1 cellular context compared by ENCODE assay signal in the genomic region with DNA sequence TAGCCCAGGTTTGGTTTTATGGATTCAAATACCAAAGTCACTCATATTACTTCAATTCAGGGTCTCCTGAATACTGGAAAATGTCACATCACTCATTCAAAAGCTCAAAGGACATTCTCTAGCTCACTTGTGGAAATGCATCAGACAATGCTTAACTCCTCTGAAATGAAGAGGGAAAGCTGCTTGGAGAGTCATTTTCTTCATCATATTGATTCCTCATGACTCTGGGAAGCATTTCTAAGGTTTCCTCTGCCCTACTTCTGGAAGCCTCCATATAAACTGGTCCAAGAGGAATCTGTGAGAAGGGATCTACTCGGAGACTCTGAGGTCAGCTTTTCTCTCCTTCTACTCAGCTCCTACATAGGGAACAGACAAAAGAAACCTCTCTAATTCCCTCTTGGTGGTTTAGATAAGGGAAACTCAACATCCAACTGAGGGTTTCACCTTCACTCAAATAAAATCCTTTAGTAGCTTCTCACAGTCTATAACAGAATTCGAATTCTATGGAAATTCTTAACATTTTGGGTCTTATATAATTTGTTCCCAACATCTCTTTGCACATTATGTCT.
A peak's percentile ranks its signal among the peaks of the same experiment; 100 is the strongest.
TF ChIP-seq lines count a peak whose summit lies in the region.

No MANE protein-coding gene starts in this region.

TF ChIP-seq in K562, 482 proteins besides CTCF, POLR2A, EP300 and RAD21:
- TF ChIP-seq THRAP3 (IDR thresholded peaks at IDR 0.05; ENCODE audit: borderline replicate concordance): no peak
- no peak for TF ChIP-seq SMARCB1 (IDR thresholded peaks at IDR 0.05; ENCODE audit: insufficient read length, low read depth)
- TF ChIP-seq HMG20A (CRISPR knock-in tag; conservative IDR thresholded peaks at IDR 0.05): peak; percentile 69; the same call in 1 of the 2 replicates
- peak; percentile 32 for TF ChIP-seq RBBP5 (IDR thresholded peaks at IDR 0.05; ENCODE audit: borderline replicate concordance, insufficient read depth, low read length, poor library complexity, severe bottlenecking)
- TF ChIP-seq, protein P1, sequence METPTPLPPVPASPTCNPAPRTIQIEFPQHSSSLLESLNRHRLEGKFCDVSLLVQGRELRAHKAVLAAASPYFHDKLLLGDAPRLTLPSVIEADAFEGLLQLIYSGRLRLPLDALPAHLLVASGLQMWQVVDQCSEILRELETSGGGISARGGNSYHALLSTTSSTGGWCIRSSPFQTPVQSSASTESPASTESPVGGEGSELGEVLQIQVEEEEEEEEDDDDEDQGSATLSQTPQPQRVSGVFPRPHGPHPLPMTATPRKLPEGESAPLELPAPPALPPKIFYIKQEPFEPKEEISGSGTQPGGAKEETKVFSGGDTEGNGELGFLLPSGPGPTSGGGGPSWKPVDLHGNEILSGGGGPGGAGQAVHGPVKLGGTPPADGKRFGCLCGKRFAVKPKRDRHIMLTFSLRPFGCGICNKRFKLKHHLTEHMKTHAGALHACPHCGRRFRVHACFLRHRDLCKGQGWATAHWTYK (CRISPR knock-in tag; IDR thresholded peaks at IDR 0.05): peak; percentile 23; the same call in 1 of the 2 replicates
- TF ChIP-seq, protein P2, sequence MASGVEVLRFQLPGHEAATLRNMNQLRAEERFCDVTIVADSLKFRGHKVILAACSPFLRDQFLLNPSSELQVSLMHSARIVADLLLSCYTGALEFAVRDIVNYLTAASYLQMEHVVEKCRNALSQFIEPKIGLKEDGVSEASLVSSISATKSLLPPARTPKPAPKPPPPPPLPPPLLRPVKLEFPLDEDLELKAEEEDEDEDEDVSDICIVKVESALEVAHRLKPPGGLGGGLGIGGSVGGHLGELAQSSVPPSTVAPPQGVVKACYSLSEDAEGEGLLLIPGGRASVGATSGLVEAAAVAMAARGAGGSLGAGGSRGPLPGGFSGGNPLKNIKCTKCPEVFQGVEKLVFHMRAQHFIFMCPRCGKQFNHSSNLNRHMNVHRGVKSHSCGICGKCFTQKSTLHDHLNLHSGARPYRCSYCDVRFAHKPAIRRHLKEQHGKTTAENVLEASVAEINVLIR (CRISPR knock-in tag; IDR thresholded peaks at IDR 0.05): no peak
- peak; percentile 98 for TF ChIP-seq ZNF766 (CRISPR knock-in tag; conservative IDR thresholded peaks at IDR 0.05)
- 0 out of 2 replicates have a peak, but pooled peaks have one; percentile 34 for TF ChIP-seq ZNF23 (CRISPR knock-in tag; IDR thresholded peaks at IDR 0.05)
- TF ChIP-seq JUND (IDR thresholded peaks at IDR 0.05; ENCODE audit: borderline replicate concordance, low read depth, low read length): no peak
- peak; percentile 9; the same call in 1 of the 3 replicates for TF ChIP-seq JUND (tag; IDR thresholded peaks at IDR 0.05; ENCODE audit: borderline replicate concordance, low read depth, low read length)
- 0 out of 2 replicates have a peak, but pooled peaks have one; percentile 29 for TF ChIP-seq GATAD2B (IDR thresholded peaks at IDR 0.05; ENCODE audit: borderline replicate concordance)
- TF ChIP-seq, protein P3, sequence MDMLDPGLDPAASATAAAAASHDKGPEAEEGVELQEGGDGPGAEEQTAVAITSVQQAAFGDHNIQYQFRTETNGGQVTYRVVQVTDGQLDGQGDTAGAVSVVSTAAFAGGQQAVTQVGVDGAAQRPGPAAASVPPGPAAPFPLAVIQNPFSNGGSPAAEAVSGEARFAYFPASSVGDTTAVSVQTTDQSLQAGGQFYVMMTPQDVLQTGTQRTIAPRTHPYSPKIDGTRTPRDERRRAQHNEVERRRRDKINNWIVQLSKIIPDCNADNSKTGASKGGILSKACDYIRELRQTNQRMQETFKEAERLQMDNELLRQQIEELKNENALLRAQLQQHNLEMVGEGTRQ (CRISPR knock-in tag; IDR thresholded peaks at IDR 0.05): no peak
- 0 out of 2 replicates have a peak, but pooled peaks have one; percentile 63 for TF ChIP-seq ZNF586 (CRISPR knock-in tag; conservative IDR thresholded peaks at IDR 0.05)
- no peak for TF ChIP-seq TAF1 (IDR thresholded peaks at IDR 0.05; ENCODE audit: control insufficient read depth, extremely low read depth, insufficient read depth, low read length, severe bottlenecking)
- no peak for TF ChIP-seq POLR3A (IDR thresholded peaks at IDR 0.05; ENCODE audit: borderline replicate concordance, extremely low read depth, insufficient read depth, insufficient read length)
- 0 out of 2 replicates have a peak, but pooled peaks have one; percentile 43 for TF ChIP-seq KAT7 (CRISPR knock-in tag; IDR thresholded peaks at IDR 0.05; ENCODE audit: borderline replicate concordance)
- TF ChIP-seq, protein P4, sequence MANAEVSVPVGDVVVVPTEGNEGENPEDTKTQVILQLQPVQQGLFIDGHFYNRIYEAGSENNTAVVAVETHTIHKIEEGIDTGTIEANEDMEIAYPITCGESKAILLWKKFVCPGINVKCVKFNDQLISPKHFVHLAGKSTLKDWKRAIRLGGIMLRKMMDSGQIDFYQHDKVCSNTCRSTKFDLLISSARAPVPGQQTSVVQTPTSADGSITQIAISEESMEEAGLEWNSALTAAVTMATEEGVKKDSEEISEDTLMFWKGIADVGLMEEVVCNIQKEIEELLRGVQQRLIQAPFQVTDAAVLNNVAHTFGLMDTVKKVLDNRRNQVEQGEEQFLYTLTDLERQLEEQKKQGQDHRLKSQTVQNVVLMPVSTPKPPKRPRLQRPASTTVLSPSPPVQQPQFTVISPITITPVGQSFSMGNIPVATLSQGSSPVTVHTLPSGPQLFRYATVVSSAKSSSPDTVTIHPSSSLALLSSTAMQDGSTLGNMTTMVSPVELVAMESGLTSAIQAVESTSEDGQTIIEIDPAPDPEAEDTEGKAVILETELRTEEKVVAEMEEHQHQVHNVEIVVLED (CRISPR knock-in tag; IDR thresholded peaks at IDR 0.05): 0 out of 2 replicates have a peak, but pooled peaks have one; percentile 17
- TF ChIP-seq, protein P5, sequence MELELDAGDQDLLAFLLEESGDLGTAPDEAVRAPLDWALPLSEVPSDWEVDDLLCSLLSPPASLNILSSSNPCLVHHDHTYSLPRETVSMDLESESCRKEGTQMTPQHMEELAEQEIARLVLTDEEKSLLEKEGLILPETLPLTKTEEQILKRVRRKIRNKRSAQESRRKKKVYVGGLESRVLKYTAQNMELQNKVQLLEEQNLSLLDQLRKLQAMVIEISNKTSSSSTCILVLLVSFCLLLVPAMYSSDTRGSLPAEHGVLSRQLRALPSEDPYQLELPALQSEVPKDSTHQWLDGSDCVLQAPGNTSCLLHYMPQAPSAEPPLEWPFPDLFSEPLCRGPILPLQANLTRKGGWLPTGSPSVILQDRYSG (tag; conservative IDR thresholded peaks at IDR 0.05; ENCODE audit: low read depth): 0 out of 2 replicates have a peak, but pooled peaks have one; percentile 3
- TF ChIP-seq RBFOX2 (IDR thresholded peaks at IDR 0.05; ENCODE audit: low read depth, low read length): no peak
- peak; percentile 38; the same call in 1 of the 2 replicates for TF ChIP-seq KLF6 (CRISPR knock-in tag; IDR thresholded peaks at IDR 0.05; ENCODE audit: borderline replicate concordance)
- TF ChIP-seq, protein P6, sequence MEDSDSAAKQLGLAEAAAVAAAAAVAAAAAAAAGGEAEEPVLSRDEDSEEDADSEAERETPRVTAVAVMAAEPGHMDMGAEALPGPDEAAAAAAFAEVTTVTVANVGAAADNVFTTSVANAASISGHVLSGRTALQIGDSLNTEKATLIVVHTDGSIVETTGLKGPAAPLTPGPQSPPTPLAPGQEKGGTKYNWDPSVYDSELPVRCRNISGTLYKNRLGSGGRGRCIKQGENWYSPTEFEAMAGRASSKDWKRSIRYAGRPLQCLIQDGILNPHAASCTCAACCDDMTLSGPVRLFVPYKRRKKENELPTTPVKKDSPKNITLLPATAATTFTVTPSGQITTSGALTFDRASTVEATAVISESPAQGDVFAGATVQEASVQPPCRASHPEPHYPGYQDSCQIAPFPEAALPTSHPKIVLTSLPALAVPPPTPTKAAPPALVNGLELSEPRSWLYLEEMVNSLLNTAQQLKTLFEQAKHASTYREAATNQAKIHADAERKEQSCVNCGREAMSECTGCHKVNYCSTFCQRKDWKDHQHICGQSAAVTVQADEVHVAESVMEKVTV (CRISPR knock-in tag; IDR thresholded peaks at IDR 0.05): 0 out of 2 replicates have a peak, but pooled peaks have one; percentile 20
- TF ChIP-seq NFRKB (IDR thresholded peaks at IDR 0.05; ENCODE audit: low read depth): peak; percentile 9; the same call in 1 of the 2 replicates
- TF ChIP-seq, protein P7, sequence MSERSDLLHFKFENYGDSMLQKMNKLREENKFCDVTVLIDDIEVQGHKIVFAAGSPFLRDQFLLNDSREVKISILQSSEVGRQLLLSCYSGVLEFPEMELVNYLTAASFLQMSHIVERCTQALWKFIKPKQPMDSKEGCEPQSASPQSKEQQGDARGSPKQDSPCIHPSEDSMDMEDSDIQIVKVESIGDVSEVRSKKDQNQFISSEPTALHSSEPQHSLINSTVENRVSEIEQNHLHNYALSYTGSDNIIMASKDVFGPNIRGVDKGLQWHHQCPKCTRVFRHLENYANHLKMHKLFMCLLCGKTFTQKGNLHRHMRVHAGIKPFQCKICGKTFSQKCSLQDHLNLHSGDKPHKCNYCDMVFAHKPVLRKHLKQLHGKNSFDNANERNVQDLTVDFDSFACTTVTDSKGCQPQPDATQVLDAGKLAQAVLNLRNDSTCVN (CRISPR knock-in tag; IDR thresholded peaks at IDR 0.05): 0 out of 2 replicates have a peak, but pooled peaks have one; percentile 25
- TF ChIP-seq CBX2 (IDR thresholded peaks at IDR 0.05; ENCODE audit: insufficient read depth, low read length, poor library complexity, severe bottlenecking): no peak
- TF ChIP-seq, protein P8, sequence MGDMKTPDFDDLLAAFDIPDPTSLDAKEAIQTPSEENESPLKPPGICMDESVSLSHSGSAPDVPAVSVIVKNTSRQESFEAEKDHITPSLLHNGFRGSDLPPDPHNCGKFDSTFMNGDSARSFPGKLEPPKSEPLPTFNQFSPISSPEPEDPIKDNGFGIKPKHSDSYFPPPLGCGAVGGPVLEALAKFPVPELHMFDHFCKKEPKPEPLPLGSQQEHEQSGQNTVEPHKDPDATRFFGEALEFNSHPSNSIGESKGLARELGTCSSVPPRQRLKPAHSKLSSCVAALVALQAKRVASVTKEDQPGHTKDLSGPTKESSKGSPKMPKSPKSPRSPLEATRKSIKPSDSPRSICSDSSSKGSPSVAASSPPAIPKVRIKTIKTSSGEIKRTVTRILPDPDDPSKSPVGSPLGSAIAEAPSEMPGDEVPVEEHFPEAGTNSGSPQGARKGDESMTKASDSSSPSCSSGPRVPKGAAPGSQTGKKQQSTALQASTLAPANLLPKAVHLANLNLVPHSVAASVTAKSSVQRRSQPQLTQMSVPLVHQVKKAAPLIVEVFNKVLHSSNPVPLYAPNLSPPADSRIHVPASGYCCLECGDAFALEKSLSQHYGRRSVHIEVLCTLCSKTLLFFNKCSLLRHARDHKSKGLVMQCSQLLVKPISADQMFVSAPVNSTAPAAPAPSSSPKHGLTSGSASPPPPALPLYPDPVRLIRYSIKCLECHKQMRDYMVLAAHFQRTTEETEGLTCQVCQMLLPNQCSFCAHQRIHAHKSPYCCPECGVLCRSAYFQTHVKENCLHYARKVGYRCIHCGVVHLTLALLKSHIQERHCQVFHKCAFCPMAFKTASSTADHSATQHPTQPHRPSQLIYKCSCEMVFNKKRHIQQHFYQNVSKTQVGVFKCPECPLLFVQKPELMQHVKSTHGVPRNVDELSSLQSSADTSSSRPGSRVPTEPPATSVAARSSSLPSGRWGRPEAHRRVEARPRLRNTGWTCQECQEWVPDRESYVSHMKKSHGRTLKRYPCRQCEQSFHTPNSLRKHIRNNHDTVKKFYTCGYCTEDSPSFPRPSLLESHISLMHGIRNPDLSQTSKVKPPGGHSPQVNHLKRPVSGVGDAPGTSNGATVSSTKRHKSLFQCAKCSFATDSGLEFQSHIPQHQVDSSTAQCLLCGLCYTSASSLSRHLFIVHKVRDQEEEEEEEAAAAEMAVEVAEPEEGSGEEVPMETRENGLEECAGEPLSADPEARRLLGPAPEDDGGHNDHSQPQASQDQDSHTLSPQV (IDR thresholded peaks at IDR 0.05): peak; percentile 15; the same call in 1 of the 2 replicates
- TF ChIP-seq ZNF707 (CRISPR knock-in tag; conservative IDR thresholded peaks at IDR 0.05): no peak
- TF ChIP-seq SMAD3 (CRISPR knock-in tag; conservative IDR thresholded peaks at IDR 0.05): peak; percentile 30; the same call in 1 of the 2 replicates
- TF ChIP-seq, protein P9, sequence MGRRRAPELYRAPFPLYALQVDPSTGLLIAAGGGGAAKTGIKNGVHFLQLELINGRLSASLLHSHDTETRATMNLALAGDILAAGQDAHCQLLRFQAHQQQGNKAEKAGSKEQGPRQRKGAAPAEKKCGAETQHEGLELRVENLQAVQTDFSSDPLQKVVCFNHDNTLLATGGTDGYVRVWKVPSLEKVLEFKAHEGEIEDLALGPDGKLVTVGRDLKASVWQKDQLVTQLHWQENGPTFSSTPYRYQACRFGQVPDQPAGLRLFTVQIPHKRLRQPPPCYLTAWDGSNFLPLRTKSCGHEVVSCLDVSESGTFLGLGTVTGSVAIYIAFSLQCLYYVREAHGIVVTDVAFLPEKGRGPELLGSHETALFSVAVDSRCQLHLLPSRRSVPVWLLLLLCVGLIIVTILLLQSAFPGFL (CRISPR knock-in tag; IDR thresholded peaks at IDR 0.05): 0 out of 2 replicates have a peak, but pooled peaks have one; percentile 38
- peak; percentile 43; the same call in 1 of the 2 replicates for TF ChIP-seq ZNF445 (CRISPR knock-in tag; IDR thresholded peaks at IDR 0.05; ENCODE audit: low read depth)
- 0 out of 2 replicates have a peak, but pooled peaks have one; percentile 30 for TF ChIP-seq E2F3 (CRISPR knock-in tag; IDR thresholded peaks at IDR 0.05)
- TF ChIP-seq RAD51 (IDR thresholded peaks at IDR 0.05; ENCODE audit: borderline replicate concordance, low read depth): no peak
